27 cellular contexts compared by ENCODE assay signal in the genomic region with DNA sequence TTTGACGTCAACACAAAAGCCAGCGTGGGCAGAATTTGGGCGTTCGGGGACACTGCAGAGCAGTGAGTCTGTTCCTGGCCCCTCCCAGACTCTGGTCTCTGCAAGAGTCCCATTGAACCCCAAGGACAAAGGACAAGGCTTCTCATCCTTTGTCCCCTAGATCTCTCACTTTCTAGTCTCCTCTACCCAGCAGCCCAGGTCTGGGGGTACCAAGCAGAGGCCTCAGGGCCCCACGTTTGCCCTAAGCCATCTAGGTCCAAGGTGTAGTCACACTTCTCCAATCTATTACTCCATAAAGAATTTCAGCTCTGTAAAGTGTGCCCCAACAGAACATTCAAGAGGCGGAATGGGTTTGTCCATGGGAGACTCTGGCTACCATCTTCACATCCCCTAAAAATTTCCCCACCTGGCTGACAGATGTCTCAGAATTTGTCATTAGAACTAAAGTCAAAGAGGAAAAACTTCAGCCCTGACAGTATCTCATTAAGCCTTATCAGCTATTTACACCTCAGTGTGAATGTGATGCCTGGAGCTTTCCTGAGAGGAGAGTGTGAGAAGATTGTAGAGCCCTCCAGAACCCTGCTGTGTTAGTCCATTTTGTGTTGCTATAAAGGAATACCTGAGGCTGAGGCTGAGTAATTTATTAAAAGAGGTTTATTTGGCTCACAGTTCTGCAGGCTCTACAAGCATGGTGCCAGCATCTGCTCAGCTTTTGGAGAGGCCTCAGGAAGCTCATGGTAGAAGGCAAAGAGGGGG.
"Had no signal": no experiment of that assay in that cellular context is flagged by ENCODE, and none has a peak within 500 bp of the region (broad histone marks: within the 10 kb centered on the region; RNA-seq: fewer than 3 reads in every experiment).

No MANE protein-coding gene starts in this region.

- H3K4me3 ChIP-seq: neural progenitor cell, ovary, psoas muscle, right lobe of liver, skin epidermis, smooth muscle cell, spleen, suprapubic skin, testis, tibial artery, transverse colon, upper lobe of left lung, vagina had no signal

- H3K9ac ChIP-seq: neural progenitor cell, parathyroid adenoma had no signal

- H3K27me3 ChIP-seq: neural progenitor cell, ovary, right lobe of liver, spleen, suprapubic skin, testis, tibial artery, transverse colon, upper lobe of left lung, vagina had no signal

- H3K4me1 ChIP-seq: parathyroid adenoma, right lobe of liver, spleen had no signal

- H3K27ac ChIP-seq: neural progenitor cell, ovary, parathyroid adenoma, psoas muscle, right lobe of liver, skin epidermis, spleen, suprapubic skin, testis, transverse colon, upper lobe of left lung, vagina had no signal

- DNase-seq: naive thymus-derived CD4-positive, alpha-beta T cell; natural killer cell; occipital lobe; ovary; posterior cingulate gyrus; psoas muscle; right cardiac atrium; right lobe of liver; spleen; stimulated activated CD4-positive, alpha-beta T cell treated with anti-CD3 and anti-CD28 coated beads, Interleukin-12 subunit alpha, Interleukin-12 subunit beta, amount 100 ng/mL, for 4 hours; stimulated activated CD4-positive, alpha-beta T cell treated with anti-CD3 and anti-CD28 coated beads, Interleukin-1b, Interleukin-23, amount 100 ng/mL, for 48 hours; stimulated activated CD4-positive, alpha-beta T cell treated with anti-CD3 and anti-CD28 coated beads, Interleukin-4, amount 100 ng/mL, for 1 hour; stimulated activated CD4-positive, alpha-beta T cell treated with anti-CD3 and anti-CD28 coated beads, Interleukin-4, amount 100 ng/mL, for 4 hours; stimulated activated CD8-positive, alpha-beta memory T cell treated with anti-CD3 and anti-CD28 coated beads, Interleukin-4, amount 100 ng/mL, for 48 hours; stimulated activated naive CD4-positive, alpha-beta T cell; stimulated activated naive CD8-positive, alpha-beta T cell treated with anti-CD3 and anti-CD28 coated beads, Interleukin-15, amount 100 ng/mL, for 72 hours; stimulated activated naive CD8-positive, alpha-beta T cell treated with anti-CD3 and anti-CD28 coated beads, Interleukin-15, Interleukin-2, amounts not matched to agents 100 U/mL and 50 U/mL, for 24 hours; testis; tibial artery; transverse colon had no signal

- H3K9me3 ChIP-seq: ovary, psoas muscle, right lobe of liver, spleen, suprapubic skin, testis, tibial artery, transverse colon, upper lobe of left lung, vagina had no signal

- H3K36me3 ChIP-seq: neural progenitor cell, ovary, right lobe of liver, spleen, suprapubic skin, tibial artery, transverse colon, upper lobe of left lung, vagina had no signal

- H3K4me2 ChIP-seq: neural progenitor cell, smooth muscle cell had no signal

- H3K79me2 ChIP-seq: parathyroid adenoma had no signal

- H2AFZ ChIP-seq: neural progenitor cell, parathyroid adenoma had no signal
